In the genomic region with DNA sequence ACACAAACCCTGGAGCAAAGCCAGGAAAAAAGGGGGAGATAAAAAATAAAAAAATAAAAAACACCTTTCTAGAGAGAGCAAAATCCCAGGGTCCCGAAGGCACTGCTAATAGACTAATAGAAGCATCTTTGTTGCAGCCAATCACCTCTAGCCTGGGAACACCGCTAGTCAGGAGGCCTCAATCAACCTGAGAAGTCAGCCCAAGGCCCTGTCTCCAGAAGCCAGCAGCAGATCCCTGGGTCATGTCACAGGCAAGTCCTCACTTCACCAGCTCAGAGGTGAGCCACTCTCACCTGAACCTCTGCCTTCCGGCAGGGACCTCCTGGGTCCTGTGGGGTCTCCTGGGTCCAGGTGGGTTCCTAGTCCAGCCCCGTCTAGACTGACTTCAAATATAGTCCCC, we compare ENCODE assay signal across 12 cellular contexts. TPM values are rescaled to one million over a fixed set of nuclear protein-coding genes. Genes with fewer than 3 reads are reported as not detected.
DNase-seq lines count a peak whose midpoint lies in the region; ATAC-seq and TF ChIP-seq lines count a peak whose summit lies in the region.
"Had no signal": no experiment of that assay in that cellular context is flagged by ENCODE, and none has a peak within 500 bp of the region (broad histone marks: within the 10 kb centered on the region; RNA-seq: fewer than 3 reads in every experiment).

No MANE protein-coding gene starts in this region.

- POLR2A ChIA-PET in AG04450 (lab: Yijun Ruan, JAX), result no interaction called here

- peak overlapping the region; percentile 52 for H3K27ac ChIP-seq in AG04450 (ENCODE audit: low read depth, low read length)
- H3K27ac ChIP-seq in heart right ventricle, result peak overlapping the region in 3 of 10 donors; percentile 35 to 50 (median 48)
- H3K27ac ChIP-seq in effector memory CD4-positive, alpha-beta T cell (ENCODE audit: insufficient read depth, low read length, poor library complexity, severe bottlenecking), result no peak overlapping the region
- H3K27ac ChIP-seq: neural progenitor cell had no signal

- WGBS in heart right ventricle, 2 donors, result 68 to 71% methylated on average over 4 of the region's 4 CpGs

- ATAC-seq in heart right ventricle (peak in 6 of 8 donors; percentile 11 to 38 (median 24)), GM21717 (IDR thresholded peaks at IDR 0.05; ENCODE audit: unreplicated experiment) (no peak), HG02759 (IDR thresholded peaks at IDR 0.05; ENCODE audit: unreplicated experiment) (no peak)

- H3K27me3 ChIP-seq in AG04450 (ENCODE audit: control insufficient read depth, insufficient read depth, low read length) (no peaks in the 10 kb centered on the region), heart right ventricle (no peaks in the 10 kb centered on the region)
- no peaks in the 10 kb centered on the region for H3K27me3 ChIP-seq in effector memory CD4-positive, alpha-beta T cell (replicated peaks; ENCODE audit: control insufficient read depth, insufficient read depth, low read length, poor library complexity, severe bottlenecking)
- H3K27me3 ChIP-seq: neural progenitor cell had no signal

- intact Hi-C loops in heart right ventricle (cut with DNase I), result loop anchor here in 4 of 10 donors (5.0 to 10.0 kb wide), 4 partner anchors 39 to 93 kb away; partner anchors contain the start of gene FAM174B (in 1 of the 4)
- intact Hi-C loops in posterior vena cava (cut with DNase I), result no loop called here

- DNase-seq in AG04450 (ENCODE audit: low read depth, low spot score) (no peak), HuH-7.5 (ENCODE audit: low spot score) (peak; percentile 47), heart right ventricle (no peak), posterior vena cava (ENCODE audit: low spot score) (peak; percentile 38)
- no peak for DNase-seq in stimulated activated naive CD4-positive, alpha-beta T cell (lab: John Stamatoyannopoulos, UW)
- no peak for DNase-seq in effector memory CD4-positive, alpha-beta T cell
- DNase-seq: activated naive CD4-positive, alpha-beta T cell treated with Interleukin-2 at 50 U/mL for 16 hours; DND-41; NCI-H1436 treated with DMSO at 0.1 percent for 48 hours had no signal

- no peaks in the 10 kb centered on the region for H3K36me3 ChIP-seq in heart right ventricle
- H3K36me3 ChIP-seq in effector memory CD4-positive, alpha-beta T cell (ENCODE audit: control insufficient read depth, insufficient read depth, low read length), result no peaks in the 10 kb centered on the region
- H3K36me3 ChIP-seq: neural progenitor cell had no signal

- H3K9me3 ChIP-seq in AG04450 (ENCODE audit: control insufficient read depth, insufficient read depth, low read length), result no peaks in the 10 kb centered on the region; the same call in 1 of the 2 replicates
- no peaks in the 10 kb centered on the region for H3K9me3 ChIP-seq in heart right ventricle
- H3K9me3 ChIP-seq in effector memory CD4-positive, alpha-beta T cell (ENCODE audit: control insufficient read depth, low read length), result no peaks in the 10 kb centered on the region

- H3K4me1 ChIP-seq in heart right ventricle, result peaks cover 8 to 39% (median 25%) of the 10 kb centered on the region in 9 donors
- H3K4me1 ChIP-seq in effector memory CD4-positive, alpha-beta T cell (ENCODE audit: control insufficient read depth, insufficient read depth, low read length, poor library complexity, severe bottlenecking), result no peaks in the 10 kb centered on the region

- TF ChIP-seq CTCF in AG04450 (IDR thresholded peaks at IDR 0.05; ENCODE audit: low read depth, low read length) (no peak), heart right ventricle (IDR thresholded peaks at IDR 0.05) (no peak)

- CTCF ChIA-PET in AG04450 (lab: Charles Lee), result interaction anchor here (0.7 kb wide), 1 partner anchor 73 kb away, joined by 5 read pairs; no protein-coding TSS in a partner anchor

- no peak overlapping the region for H3K4me3 ChIP-seq in AG04450 (ENCODE audit: low read depth, low read length)
- H3K4me3 ChIP-seq in heart right ventricle, result no peak overlapping the region
- H3K4me3 ChIP-seq in effector memory CD4-positive, alpha-beta T cell (ENCODE audit: insufficient read depth, low read depth, low read length, poor library complexity, severe bottlenecking), result no peak overlapping the region
- H3K4me3 ChIP-seq: neural progenitor cell had no signal

RNA-seq across cellular contexts. Expression of gene FAM174B, which starts 37.5 kb away (rescaled TPM):
- polyA plus RNA-seq in AG04450 (2011; rRNA removed) (2.1 and 4.3 TPM in 2 replicates), heart right ventricle (10 to 100 TPM in 1 of 2 donors, 1 to 10 TPM in 1; 6.1 to 10.9 TPM)
- 4.6 and 11.0 TPM in 2 replicates for polyA minus RNA-seq in AG04450 (2011; rRNA and poly(A)+ RNA removed)
- total RNA-seq in heart right ventricle (10 to 100 TPM in 7 of 10 donors, 1 to 10 TPM in 3; 7.7 to 16.9 (median 10.9) TPM), posterior vena cava (1 to 10 TPM; 8.0 to 9.0 TPM)

Comparison
In these comparisons a context has a peak if more than half of its experiments do, and no peak if none do; other contexts are left out.
1. DNase-seq: peak in HuH-7.5 (single experiment) and posterior vena cava (single experiment); none in AG04450 (single experiment), heart right ventricle (0 of 2), stimulated activated naive CD4-positive, alpha-beta T cell (0 of 6) and effector memory CD4-positive, alpha-beta T cell (0 of 3).
2. ATAC-seq: peak in heart right ventricle (6 of 8); none in GM21717 (single experiment) and HG02759 (single experiment).